In the genomic region with DNA sequence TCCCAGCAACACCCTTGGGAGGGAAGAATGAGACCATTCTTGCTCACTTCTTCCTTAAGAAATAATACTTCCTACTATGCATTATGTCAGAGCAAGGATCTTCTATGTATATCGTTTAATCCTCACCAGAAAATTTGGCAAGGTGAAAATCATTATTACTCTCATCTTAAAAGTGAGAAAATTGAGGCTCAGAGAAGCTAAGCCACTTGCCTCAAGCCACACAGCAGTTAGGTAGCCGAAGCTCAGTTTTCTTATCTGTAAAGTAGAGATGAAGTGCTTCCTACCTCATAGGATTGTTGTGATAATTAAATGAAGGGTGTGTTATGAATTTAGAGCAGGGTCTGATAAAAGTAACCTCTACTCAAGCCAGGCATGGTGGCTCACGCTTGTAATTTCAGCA, we compare ENCODE assay signal across 27 cellular contexts.
"Had no signal": no experiment of that assay in that cellular context is flagged by ENCODE, and none has a peak within 500 bp of the region (broad histone marks: within the 10 kb centered on the region; RNA-seq: fewer than 3 reads in every experiment).

No MANE protein-coding gene starts in this region.

- DNase-seq: stimulated activated CD4-positive, alpha-beta T cell treated with anti-CD3 and anti-CD28 coated beads, Interleukin-2, amount 100 ng/mL, for 48 hours; stimulated activated CD4-positive, alpha-beta T cell treated with anti-CD3 and anti-CD28 coated beads, Interleukin-4, amount 100 ng/mL, for 1 hour; stimulated activated CD4-positive, alpha-beta T cell treated with anti-CD3 and anti-CD28 coated beads, Interleukin-4, amount 100 ng/mL, for 24 hours; stimulated activated CD4-positive, alpha-beta T cell treated with anti-CD3 and anti-CD28 coated beads, Interleukin-4, amount 100 ng/mL, for 4 hours; stimulated activated CD8-positive, alpha-beta memory T cell treated with anti-CD3 and anti-CD28 coated beads, Interleukin-4, amount 100 ng/mL, for 48 hours; stimulated activated naive B cell treated with anti-CD40 and anti-IgM and Interleukin-4, amounts not matched to agents 10 μg/mL and 1 μg/mL and 100 μg/mL, for 72 hours; stimulated activated naive CD4-positive, alpha-beta T cell; stimulated activated naive CD4-positive, alpha-beta T cell treated with Interleukin-2 at 50 U/mL for 16 hours; stimulated activated naive CD8-positive, alpha-beta T cell treated with anti-CD3 and anti-CD28 coated beads, Interleukin-15, amount 100 ng/mL, for 72 hours; stimulated activated naive CD8-positive, alpha-beta T cell treated with anti-CD3 and anti-CD28 coated beads, Interleukin-15, Interleukin-2, amounts not matched to agents 100 U/mL and 50 U/mL, for 24 hours; stomach; substantia nigra; testis; thyroid gland; tibial artery; transverse colon; trophoblast cell; upper lobe of left lung; upper lobe of right lung; uterus had no signal

- FAIRE-seq: urothelium cell line had no signal

- H3K27ac ChIP-seq: stomach, suprapubic skin, testis, thoracic aorta, thyroid gland, tibial artery, tibial nerve, transverse colon, upper lobe of left lung, upper lobe of right lung, uterus, vagina had no signal

- H3K4me1 ChIP-seq: stomach, testis, thyroid gland, tibial artery, tibial nerve, transverse colon, upper lobe of left lung, upper lobe of right lung, uterus, vagina had no signal

- H3K27me3 ChIP-seq: suprapubic skin, testis, thyroid gland, tibial artery, tibial nerve, transverse colon, upper lobe of left lung, upper lobe of right lung, uterus, vagina had no signal

- ATAC-seq: stimulated activated effector memory CD8-positive, alpha-beta T cell treated with anti-CD3 and anti-CD28 coated beads, Interleukin-12 subunit alpha, Interleukin-12 subunit beta, amount 100 ng/mL, for 72 hours; stimulated activated memory B cell treated with anti-CD40 and anti-IgM and Interleukin-4, amounts not matched to agents 10 μg/mL and 1 μg/mL and 100 μg/mL, for 72 hours; stimulated activated naive B cell treated with anti-CD40 and anti-IgM and Interleukin-4, amounts not matched to agents 10 μg/mL and 1 μg/mL and 100 μg/mL, for 72 hours; stimulated activated naive CD8-positive, alpha-beta T cell treated with anti-CD3 and anti-CD28 coated beads, Interleukin-15, amount 100 ng/mL, for 72 hours; stimulated activated naive CD8-positive, alpha-beta T cell treated with anti-CD3 and anti-CD28 coated beads, Interleukin-15, Interleukin-2, amounts not matched to agents 100 U/mL and 50 U/mL, for 24 hours; upper lobe of right lung had no signal

- H3K36me3 ChIP-seq: stomach, suprapubic skin, thoracic aorta, thyroid gland, tibial artery, tibial nerve, transverse colon, upper lobe of left lung, upper lobe of right lung, uterus, vagina had no signal

- H3K4me3 ChIP-seq: stomach, suprapubic skin, testis, thoracic aorta, thyroid gland, tibial artery, tibial nerve, transverse colon, upper lobe of left lung, upper lobe of right lung, uterus, vagina had no signal

- H3K9me3 ChIP-seq: stomach, suprapubic skin, testis, thoracic aorta, thyroid gland, tibial artery, tibial nerve, transverse colon, upper lobe of left lung, upper lobe of right lung, uterus, vagina had no signal
